ENCODE assay signal across 8 cellular contexts in genomic region chr10:97640868-97641811, GRCh38. TPM values are rescaled to one million over a fixed set of nuclear protein-coding genes. Genes with fewer than 3 reads are reported as not detected.
DNase-seq lines count a peak whose midpoint lies in the region; ATAC-seq and TF ChIP-seq lines count a peak whose summit lies in the region.

No MANE protein-coding gene starts in this region.

- H3K9ac ChIP-seq in iPS-18a (ENCODE audit: low read length) = peak overlapping the region; percentile 63

- H3K27ac ChIP-seq in OCI-LY7 (ENCODE audit: low read depth, low read length, poor library complexity, severe bottlenecking) = no peak overlapping the region
- no peak overlapping the region for H3K27ac ChIP-seq in iPS-18a (ENCODE audit: low read length)

- no peaks in the 10 kb centered on the region for H3K27me3 ChIP-seq in iPS-18a (ENCODE audit: control insufficient read depth, insufficient read depth, low read length)

- CTCF ChIA-PET in OCI-LY7 (lab: Charles Lee; ENCODE audit: unreplicated experiment) = no interaction called here

- H3K4me3 ChIP-seq in OCI-LY7 (ENCODE audit: low read depth, low read length, poor library complexity, severe bottlenecking) (peak overlapping the region; percentile 100), astrocyte of the spinal cord (ENCODE audit: low read depth, low read length) (peak overlapping the region; percentile 86), iPS-18a (ENCODE audit: low read length) (peak overlapping the region; percentile 92), skeletal muscle cell (ENCODE audit: low read depth, low read length) (peak overlapping the region; percentile 84)

- peak overlapping the region; percentile 85 for H2AFZ ChIP-seq in OCI-LY7 (ENCODE audit: low read length)

- DNase-seq in NCI-H146 (lab: John Stamatoyannopoulos, UW) = peak; percentile 19
- DNase-seq in NCI-H146 treated with DMSO at 0.1 percent for 48 hours (lab: John Stamatoyannopoulos, UW; ENCODE audit: unreplicated experiment) = no peak
- DNase-seq in OCI-LY7 (ENCODE audit: low spot score) = peak; percentile 47
- peak; percentile 58 for DNase-seq in astrocyte of the spinal cord (ENCODE audit: low read depth, low spot score)
- DNase-seq in skeletal muscle cell (ENCODE audit: low read depth) = no peak
- DNase-seq in NCI-H2171 treated with DMSO at 0.1 percent for 48 hours (lab: John Stamatoyannopoulos, UW) = no peak

- BruUV-seq in OCI-LY7 (replicated peaks; lab: Mats Ljungman, UMichigan) = TSS peak; percentile 60

- no peaks in the 10 kb centered on the region for H3K9me2 ChIP-seq in OCI-LY7 (ENCODE audit: insufficient read depth, low read length)

- intact Hi-C loops in OCI-LY7 (cut with micrococcal nuclease; ENCODE audit: unreplicated experiment) = no loop called here

- peaks cover 10% of the 10 kb centered on the region for H3K36me3 ChIP-seq in OCI-LY7 (ENCODE audit: insufficient read depth, low read length)
- peaks cover 15% of the 10 kb centered on the region for H3K36me3 ChIP-seq in iPS-18a (ENCODE audit: control insufficient read depth, low read depth, low read length)

- TF ChIP-seq CTCF in OCI-LY7 (conservative IDR thresholded peaks at IDR 0.05; ENCODE audit: low read length) (no peak), astrocyte of the spinal cord (IDR thresholded peaks at IDR 0.05; ENCODE audit: low read depth, low read length) (no peak)

- in situ Hi-C loops in astrocyte of the spinal cord (cut with HindIII; ENCODE audit: low sequenced_read_pairs) = no loop called here

- peaks cover 10% of the 10 kb centered on the region; the same call in 1 of the 2 replicates for H4K20me1 ChIP-seq in OCI-LY7 (ENCODE audit: insufficient read depth, low read length)

- peaks cover 10% of the 10 kb centered on the region; the same call in 1 of the 2 replicates for H3K79me2 ChIP-seq in OCI-LY7 (ENCODE audit: insufficient read depth, low read depth, low read length)

- POLR2A ChIA-PET in OCI-LY7 (lab: Charles Lee) = interaction anchor here (0.9 to 2.2 kb wide), 2 partner anchors 28 to 95 kb away, joined by 3 to 9 read pairs; partner anchors contain the start of gene ZFYVE27

- H3K4me1 ChIP-seq in OCI-LY7 (ENCODE audit: insufficient read depth, low read length, poor library complexity, severe bottlenecking) = peaks cover 15% of the 10 kb centered on the region
- peaks cover 11% of the 10 kb centered on the region for H3K4me1 ChIP-seq in iPS-18a (ENCODE audit: control insufficient read depth, low read depth, low read length)

- H3K4me2 ChIP-seq in OCI-LY7 (ENCODE audit: low read length) = peak overlapping the region; percentile 99

- ATAC-seq in HG02870 (IDR thresholded peaks at IDR 0.05; ENCODE audit: unreplicated experiment) = peak; percentile 7

- H3K9me3 ChIP-seq in OCI-LY7 (ENCODE audit: low read length) (no peaks in the 10 kb centered on the region), iPS-18a (ENCODE audit: control insufficient read depth, low read depth, low read length) (no peaks in the 10 kb centered on the region)

RNA-seq across cellular contexts. Expression of gene PI4K2A, which starts 0.7 kb away (rescaled TPM):
- total RNA-seq in OCI-LY7 (2014; rRNA removed; shearing (Covaris generic)) = 8.0 and 9.2 TPM in 2 replicates
- 11.9 and 12.7 TPM in 2 replicates for total RNA-seq in OCI-LY7 (2022)

RNA-seq across cellular contexts. Expression of gene MORN4, which starts 7.8 kb away (rescaled TPM):
- 2.4 and 2.9 TPM in 2 replicates for total RNA-seq in OCI-LY7 (2014; rRNA removed; shearing (Covaris generic))
- total RNA-seq in OCI-LY7 (2022) = 5.4 TPM in 2 replicates

RNA-seq across cellular contexts. Expression of gene AVPI1, which starts 45.9 kb away (rescaled TPM):
- 2.8 and 4.6 TPM in 2 replicates for total RNA-seq in OCI-LY7 (2014; rRNA removed; shearing (Covaris generic))
- total RNA-seq in OCI-LY7 (2022) = 2.1 and 3.2 TPM in 2 replicates

RNA-seq across cellular contexts. Expression of gene C10orf62, which starts 51.6 kb away (rescaled TPM):
- not detected in 2 replicates for total RNA-seq in OCI-LY7 (2014; rRNA removed; shearing (Covaris generic))
- not detected in 2 replicates for total RNA-seq in OCI-LY7 (2022)

RNA-seq across cellular contexts. Expression of gene HOGA1, which starts 57.0 kb away (rescaled TPM):
- total RNA-seq in OCI-LY7 (2014; rRNA removed; shearing (Covaris generic)) = not detected in 2 replicates
- total RNA-seq in OCI-LY7 (2022) = 0.25 TPM in 1 of 2 replicates, not detected in the other

Comparison
In these comparisons a context has a peak if more than half of its experiments do, and no peak if none do; other contexts are left out.
1. DNase-seq: peak in NCI-H146 (single experiment), OCI-LY7 (single experiment) and astrocyte of the spinal cord (single experiment); none in NCI-H146 treated with DMSO at 0.1 percent for 48 hours (single experiment), skeletal muscle cell (single experiment) and NCI-H2171 treated with DMSO at 0.1 percent for 48 hours (single experiment).
2. Peak in every context shown above with its lines, with median percentiles within 50 percentile points of each other: H3K4me3 ChIP-seq.